ENCODE assay signal across 10 cellular contexts in genomic region chr1:91877574-91878208, GRCh38. TPM values are rescaled to one million over a fixed set of nuclear protein-coding genes. Genes with fewer than 3 reads are reported as not detected.
DNase-seq lines count a peak whose midpoint lies in the region; ATAC-seq and TF ChIP-seq lines count a peak whose summit lies in the region.
"Had no signal": no experiment of that assay in that cellular context is flagged by ENCODE, and none has a peak within 500 bp of the region (broad histone marks: within the 10 kb centered on the region; RNA-seq: fewer than 3 reads in every experiment).

No MANE protein-coding gene starts in this region.

- peaks cover 12% of the 10 kb centered on the region for H3K9me3 Mint-ChIP-seq in activated naive CD4-positive, alpha-beta T cell treated with anti-CD3 and anti-CD28 coated beads, Interleukin-2, amount 50 U/mL, for 24 hours
- no peaks in the 10 kb centered on the region for H3K9me3 Mint-ChIP-seq in stimulated activated naive CD8-positive, alpha-beta T cell treated with anti-CD3 and anti-CD28 coated beads, Interleukin-15, Interleukin-2, amounts not matched to agents 100 ng/mL and 50 ng/mL, for 24 hours
- no peaks in the 10 kb centered on the region for H3K9me3 Mint-ChIP-seq in chondrocyte (ENCODE audit: low read depth)

- peak; percentile 55 for ATAC-seq in HG02588 (IDR thresholded peaks at IDR 0.05; ENCODE audit: unreplicated experiment)
- ATAC-seq in T-helper 17 cell: no peak
- ATAC-seq: left colon had no signal

- TF ChIP-seq CTCF in chondrocyte (IDR thresholded peaks at IDR 0.05): no peak

- H3K36me3 Mint-ChIP-seq in activated naive CD4-positive, alpha-beta T cell treated with anti-CD3 and anti-CD28 coated beads, Interleukin-2, amount 50 U/mL, for 24 hours: peaks cover 2% of the 10 kb centered on the region
- H3K36me3 Mint-ChIP-seq in T-helper 17 cell (ENCODE audit: low read depth): peaks cover 4% of the 10 kb centered on the region
- H3K36me3 Mint-ChIP-seq in stimulated activated naive CD8-positive, alpha-beta T cell treated with anti-CD3 and anti-CD28 coated beads, Interleukin-15, Interleukin-2, amounts not matched to agents 100 ng/mL and 50 ng/mL, for 24 hours (ENCODE audit: low read depth): no peaks in the 10 kb centered on the region
- no peaks in the 10 kb centered on the region for H3K36me3 Mint-ChIP-seq in chondrocyte (ENCODE audit: low read depth)

- H3K9me3 ChIP-seq in T-helper 17 cell (ENCODE audit: control insufficient read depth, low read length, poor library complexity, severe bottlenecking): no peaks in the 10 kb centered on the region

- H3K4me1 Mint-ChIP-seq in activated naive CD4-positive, alpha-beta T cell treated with anti-CD3 and anti-CD28 coated beads, Interleukin-2, amount 50 U/mL, for 24 hours: peaks cover 64% of the 10 kb centered on the region
- H3K4me1 Mint-ChIP-seq in T-helper 17 cell (peaks cover 34% of the 10 kb centered on the region), chondrocyte (ENCODE audit: low read depth) (peaks cover 8% of the 10 kb centered on the region)
- peaks cover 77% of the 10 kb centered on the region for H3K4me1 Mint-ChIP-seq in stimulated activated naive CD8-positive, alpha-beta T cell treated with anti-CD3 and anti-CD28 coated beads, Interleukin-15, Interleukin-2, amounts not matched to agents 100 ng/mL and 50 ng/mL, for 24 hours (ENCODE audit: low read depth)

- H3K27me3 Mint-ChIP-seq in activated naive CD4-positive, alpha-beta T cell treated with anti-CD3 and anti-CD28 coated beads, Interleukin-2, amount 50 U/mL, for 24 hours: no peaks in the 10 kb centered on the region
- H3K27me3 Mint-ChIP-seq in T-helper 17 cell (no peaks in the 10 kb centered on the region), chondrocyte (ENCODE audit: low read depth) (peaks cover 7% of the 10 kb centered on the region)
- H3K27me3 Mint-ChIP-seq in stimulated activated naive CD8-positive, alpha-beta T cell treated with anti-CD3 and anti-CD28 coated beads, Interleukin-15, Interleukin-2, amounts not matched to agents 100 ng/mL and 50 ng/mL, for 24 hours: no peaks in the 10 kb centered on the region

- DNase-seq in activated naive CD4-positive, alpha-beta T cell treated with Interleukin-2 at 50 U/mL for 16 hours: no peak
- DNase-seq in T-helper 17 cell: no peak
- no peak for DNase-seq in chondrocyte (ENCODE audit: low spot score)
- no peak for DNase-seq in NCI-H2081 treated with DMSO at 0.1 percent for 48 hours (lab: John Stamatoyannopoulos, UW)
- DNase-seq in NCI-H345 (lab: John Stamatoyannopoulos, UW): no peak
- DNase-seq: left colon, NCI-H1436 treated with DMSO at 0.1 percent for 48 hours had no signal

- H3K4me3 Mint-ChIP-seq in activated naive CD4-positive, alpha-beta T cell treated with anti-CD3 and anti-CD28 coated beads, Interleukin-2, amount 50 U/mL, for 24 hours: peak overlapping the region; percentile 83
- no peak overlapping the region for H3K4me3 Mint-ChIP-seq in T-helper 17 cell
- H3K4me3 Mint-ChIP-seq in stimulated activated naive CD8-positive, alpha-beta T cell treated with anti-CD3 and anti-CD28 coated beads, Interleukin-15, Interleukin-2, amounts not matched to agents 100 ng/mL and 50 ng/mL, for 24 hours: peak overlapping the region; percentile 77
- H3K4me3 Mint-ChIP-seq in chondrocyte (ENCODE audit: unreplicated experiment): no peak overlapping the region

- peak overlapping the region; percentile 94 for H3K27ac Mint-ChIP-seq in activated naive CD4-positive, alpha-beta T cell treated with anti-CD3 and anti-CD28 coated beads, Interleukin-2, amount 50 U/mL, for 24 hours
- H3K27ac Mint-ChIP-seq in T-helper 17 cell (peak overlapping the region; percentile 10), chondrocyte (ENCODE audit: unreplicated experiment) (no peak overlapping the region)
- H3K27ac Mint-ChIP-seq in stimulated activated naive CD8-positive, alpha-beta T cell treated with anti-CD3 and anti-CD28 coated beads, Interleukin-15, Interleukin-2, amounts not matched to agents 100 ng/mL and 50 ng/mL, for 24 hours: peak overlapping the region; percentile 95

RNA-seq across cellular contexts. Expression of gene TGFBR3, which starts 8.3 kb away (rescaled TPM):
- total RNA-seq in T-helper 17 cell (10 to 100 TPM; 21.0 to 27.6 TPM), chondrocyte (0.80 to 2.8 TPM (median 1.4 TPM) in 3 replicates)

Comparison
In these comparisons a context has a peak if more than half of its experiments do, and no peak if none do; other contexts are left out.
1. H3K4me3 Mint-ChIP-seq: peak in activated naive CD4-positive, alpha-beta T cell treated with anti-CD3 and anti-CD28 coated beads, Interleukin-2, amount 50 U/mL, for 24 hours (single experiment) and stimulated activated naive CD8-positive, alpha-beta T cell treated with anti-CD3 and anti-CD28 coated beads, Interleukin-15, Interleukin-2, amounts not matched to agents 100 ng/mL and 50 ng/mL, for 24 hours (single experiment); none in T-helper 17 cell (single experiment) and chondrocyte (single experiment).